4 cellular contexts compared by ENCODE assay signal in genomic region chrY:18615810-18616209, GRCh38.
DNase-seq lines count a peak whose midpoint lies in the region; ATAC-seq, FAIRE-seq and TF ChIP-seq lines count a peak whose summit lies in the region.
"Not testable (repeated sequence)": the region's sequence is repeated elsewhere in the genome, so short reads cannot be mapped to it uniquely, and the experiment has no call there.

No MANE protein-coding gene starts in this region.

- DNase-seq in RCC 7860 (ENCODE audit: low spot score); RWPE2 (ENCODE audit: low spot score); upper lobe of right lung: not testable (repeated sequence)

- intact Hi-C loops in upper lobe of right lung (cut with DNase I), result not testable (repeated sequence)

- FAIRE-seq in RCC 7860 (lab: Jason Lieb, UNC) (peak; percentile 60), islet of Langerhans (lab: Jason Lieb, UNC) (peak; percentile 58)

- not testable (repeated sequence) for H3K36me3 ChIP-seq in RWPE2 (ENCODE audit: low read depth); upper lobe of right lung

- ATAC-seq in RWPE2 (ENCODE audit: low read depth), result peak; percentile 53; the same call in 2 of the 3 replicates
- ATAC-seq in upper lobe of right lung, result peak; percentile 74

- not testable (repeated sequence) for H3K4me1 ChIP-seq in RWPE2 (ENCODE audit: insufficient read depth, poor library complexity, severe bottlenecking); upper lobe of right lung

- TF ChIP-seq CTCF in RWPE2 (IDR thresholded peaks at IDR 0.05; ENCODE audit: poor library complexity, severe bottlenecking); upper lobe of right lung (IDR thresholded peaks at IDR 0.05): not testable (repeated sequence)

- H3K4me3 ChIP-seq in RWPE2 (ENCODE audit: severe bottlenecking); upper lobe of right lung: not testable (repeated sequence)

- H3K9me3 ChIP-seq in RWPE2 (ENCODE audit: severe bottlenecking); upper lobe of right lung: not testable (repeated sequence)

- H3K27me3 ChIP-seq in RWPE2 (ENCODE audit: insufficient read depth, poor library complexity, severe bottlenecking); upper lobe of right lung: not testable (repeated sequence)

- not testable (repeated sequence) for H3K27ac ChIP-seq in RWPE2 (ENCODE audit: poor library complexity, severe bottlenecking); upper lobe of right lung
